ENCODE assay signal across 8 cellular contexts in genomic region chr1:108816049-108816882, GRCh38. TPM values are rescaled to one million over a fixed set of nuclear protein-coding genes. Genes with fewer than 3 reads are reported as not detected.
DNase-seq lines count a peak whose midpoint lies in the region; ATAC-seq, FAIRE-seq and TF ChIP-seq lines count a peak whose summit lies in the region.

No MANE protein-coding gene starts in this region.

- H3K4me3 ChIP-seq in kidney (ENCODE audit: low read length in 2 of 2), result peak overlapping the region; percentile 56 to 58
- no peak overlapping the region for H3K4me3 ChIP-seq in small intestine (ENCODE audit: low read depth in 1 of 2, low read length in 2 of 2)

- no peaks in the 10 kb centered on the region for H3K27me3 ChIP-seq in small intestine (ENCODE audit: control insufficient read depth in 2 of 2, insufficient read depth in 2 of 2, low read length in 2 of 2)

- peaks cover 0 to 5% of the 10 kb centered on the region in 2 donors for H3K4me1 ChIP-seq in kidney (ENCODE audit: control insufficient read depth in 1 of 2, insufficient read depth in 1 of 2, low read depth in 1 of 2, low read length in 2 of 2)
- H3K4me1 ChIP-seq in small intestine (ENCODE audit: control insufficient read depth in 2 of 2, insufficient read depth in 1 of 2, low read depth in 1 of 2, low read length in 1 of 2), result peaks cover 0 to 3% of the 10 kb centered on the region in 2 donors

- intact Hi-C loops in kidney (cut with DNase I), result no loop called here

- H3K36me3 ChIP-seq in kidney (ENCODE audit: control insufficient read depth in 1 of 2, insufficient read depth in 2 of 2, low read length in 2 of 2), result peaks cover 0 to 4% of the 10 kb centered on the region in 2 donors
- H3K36me3 ChIP-seq in small intestine (ENCODE audit: control insufficient read depth in 2 of 2, insufficient read depth in 2 of 2, low read length in 2 of 2), result no peaks in the 10 kb centered on the region

- H3K9me3 ChIP-seq in kidney (ENCODE audit: control insufficient read depth in 1 of 2, low read length in 2 of 2), result no peaks in the 10 kb centered on the region
- no peaks in the 10 kb centered on the region for H3K9me3 ChIP-seq in small intestine (ENCODE audit: control insufficient read depth, low read depth)

- DNase-seq in DMS53 treated with DMSO at 0.1 percent for 48 hours (lab: John Stamatoyannopoulos, UW; ENCODE audit: unreplicated experiment), result peak; percentile 78
- peak; percentile 95 for DNase-seq in NCI-H2171 treated with DMSO at 0.1 percent for 48 hours (lab: John Stamatoyannopoulos, UW)
- peak; percentile 77 for DNase-seq in cerebellum (ENCODE audit: low spot score)
- peak; percentile 86 for DNase-seq in kidney
- DNase-seq in small intestine, result peak; percentile 59
- no peak for DNase-seq in NCI-H1436 (lab: John Stamatoyannopoulos, UW)
- DNase-seq in stimulated activated CD4-positive, alpha-beta T cell treated with anti-CD3 and anti-CD28 coated beads, Interleukin-12 subunit alpha, Interleukin-12 subunit beta, amount 100 ng/mL, for 4 hours, result no peak

- no peak overlapping the region for H3K9ac ChIP-seq in kidney (ENCODE audit: low read length in 2 of 2)

- no peak for TF ChIP-seq CTCF in kidney (IDR thresholded peaks at IDR 0.05; ENCODE audit: borderline replicate concordance, extremely low read depth, insufficient read depth)

- ATAC-seq in HG02938 (IDR thresholded peaks at IDR 0.05; ENCODE audit: unreplicated experiment), result no peak

- peak overlapping the region; percentile 52 to 79 for H3K27ac ChIP-seq in kidney (ENCODE audit: low read depth in 2 of 2, low read length in 2 of 2)
- peak overlapping the region in 1 of 2 donors; percentile 94 for H3K27ac ChIP-seq in small intestine (ENCODE audit: low read depth in 1 of 2, low read length in 1 of 2)

- no peak for FAIRE-seq in kidney (lab: Jason Lieb, UNC)
- no peak for FAIRE-seq in small intestine (lab: Jason Lieb, UNC)

- 23 to 30% (median 27%) methylated on average over 12 of the region's 12 CpGs for WGBS in small intestine, 3 donors

RNA-seq across cellular contexts. Expression of gene AKNAD1, which starts 40.6 kb away (rescaled TPM):
- 1.3 TPM for total RNA-seq in cerebellum
- not detected for total RNA-seq in kidney
- not detected for polyA plus RNA-seq in kidney (ENCODE audit: insufficient read depth, low read depth, low replicate concordance)
- under 1 TPM in 1 of 3 donors, not detected in 2; 0.22 TPM for polyA plus RNA-seq in small intestine

Comparison
In these comparisons a context has a peak if more than half of its experiments do, and no peak if none do; other contexts are left out.
1. DNase-seq: peak in DMS53 treated with DMSO at 0.1 percent for 48 hours (single experiment), NCI-H2171 treated with DMSO at 0.1 percent for 48 hours (single experiment), cerebellum (single experiment), kidney (single experiment) and small intestine (single experiment); none in NCI-H1436 (single experiment) and stimulated activated CD4-positive, alpha-beta T cell treated with anti-CD3 and anti-CD28 coated beads, Interleukin-12 subunit alpha, Interleukin-12 subunit beta, amount 100 ng/mL, for 4 hours (single experiment).
2. H3K4me3 ChIP-seq: peak in kidney (2 of 2); none in small intestine (0 of 2).